In genomic region chr11:20021771-20022362, GRCh38 we compare ENCODE assay signal across 2 cellular contexts.
TF ChIP-seq lines count a peak whose summit lies in the region.

No MANE protein-coding gene starts in this region.

TF ChIP-seq in GM23338, 12 proteins besides CTCF, POLR2A, EP300 and RAD21 (continued from another document):
- no peak for TF ChIP-seq ZNF462 (CRISPR knock-in tag; IDR thresholded peaks at IDR 0.05)
- TF ChIP-seq EZH2phosphoT487 (IDR thresholded peaks at IDR 0.05; ENCODE audit: unreplicated experiment), result no peak
- no peak for TF ChIP-seq REST (IDR thresholded peaks at IDR 0.05; ENCODE audit: unreplicated experiment)
- TF ChIP-seq POLR2AphosphoS5 (IDR thresholded peaks at IDR 0.05; ENCODE audit: low read depth), result no peak
- TF ChIP-seq EZH2 (IDR thresholded peaks at IDR 0.05; ENCODE audit: low read depth, unreplicated experiment), result no peak
- no peak for TF ChIP-seq JUNB (IDR thresholded peaks at IDR 0.05; ENCODE audit: unreplicated experiment)
- TF ChIP-seq ZNF114 (CRISPR knock-in tag; IDR thresholded peaks at IDR 0.05), result no peak
- TF ChIP-seq ZNF331 (CRISPR knock-in tag; IDR thresholded peaks at IDR 0.05; ENCODE audit: low read depth), result no peak
- no peak for TF ChIP-seq NANOG (IDR thresholded peaks at IDR 0.05; ENCODE audit: borderline replicate concordance)
- no peak for TF ChIP-seq ETS1 (IDR thresholded peaks at IDR 0.05)
- TF ChIP-seq STAT1 (IDR thresholded peaks at IDR 0.05; ENCODE audit: unreplicated experiment), result no peak

TF ChIP-seq in endothelial cell of umbilical vein, 7 proteins besides CTCF, POLR2A, EP300 and RAD21 (continued from another document):
- TF ChIP-seq MAX (IDR thresholded peaks at IDR 0.05; ENCODE audit: insufficient read depth, insufficient read length) (no peak), GATA2 (IDR thresholded peaks at IDR 0.05; ENCODE audit: insufficient read depth, insufficient read length, low read depth, low read length) (no peak), EZH2 (IDR thresholded peaks at IDR 0.05; ENCODE audit: borderline replicate concordance, low read depth, low read length, severe bottlenecking) (no peak), MYC (IDR thresholded peaks at IDR 0.05; ENCODE audit: low read depth, low read length) (no peak), FOS (IDR thresholded peaks at IDR 0.05; ENCODE audit: borderline replicate concordance, insufficient read depth, low read length) (no peak), JUN (IDR thresholded peaks at IDR 0.05; ENCODE audit: borderline replicate concordance, insufficient read depth, insufficient read length, low read depth) (no peak)
